Comparison of ENCODE assay signal across 25 cellular contexts in genomic region chr5:75471193-75471592, GRCh38.
"Had no signal": no experiment of that assay in that cellular context is flagged by ENCODE, and none has a peak within 500 bp of the region (broad histone marks: within the 10 kb centered on the region; RNA-seq: fewer than 3 reads in every experiment).

No MANE protein-coding gene starts in this region.

- H3K27me3 ChIP-seq: MG63, SJSA1 had no signal

- ATAC-seq: HepG2, Panc1, Right ventricle myocardium inferior had no signal

- H3K4me1 ChIP-seq: SJSA1 had no signal

- DNase-seq: IMR-90, Karpas-422, KG1, MG63, NCI-H1092, NCI-H1105 treated with DMSO at 0.1 percent for 48 hours, NCI-H1417 treated with DMSO at 0.1 percent for 48 hours, NCI-H146, NCI-H1694 treated with DMSO at 0.1 percent for 48 hours, NCI-H1930, NCI-H2081, NCI-H2107, NCI-H2171, NCI-H226, NCI-H446, NCI-H510A, NCI-H524 treated with DMSO at 0.1 percent for 48 hours, NCI-H69, NCI-H774, SIG-M5 had no signal

- H3K36me3 ChIP-seq: MG63, SJSA1 had no signal

- H3K27ac ChIP-seq: SJSA1, SK-N-MC had no signal

- H3K4me3 ChIP-seq: MG63, SJSA1, SK-N-MC had no signal
